ENCODE assay signal across 21 cellular contexts in the genomic region with DNA sequence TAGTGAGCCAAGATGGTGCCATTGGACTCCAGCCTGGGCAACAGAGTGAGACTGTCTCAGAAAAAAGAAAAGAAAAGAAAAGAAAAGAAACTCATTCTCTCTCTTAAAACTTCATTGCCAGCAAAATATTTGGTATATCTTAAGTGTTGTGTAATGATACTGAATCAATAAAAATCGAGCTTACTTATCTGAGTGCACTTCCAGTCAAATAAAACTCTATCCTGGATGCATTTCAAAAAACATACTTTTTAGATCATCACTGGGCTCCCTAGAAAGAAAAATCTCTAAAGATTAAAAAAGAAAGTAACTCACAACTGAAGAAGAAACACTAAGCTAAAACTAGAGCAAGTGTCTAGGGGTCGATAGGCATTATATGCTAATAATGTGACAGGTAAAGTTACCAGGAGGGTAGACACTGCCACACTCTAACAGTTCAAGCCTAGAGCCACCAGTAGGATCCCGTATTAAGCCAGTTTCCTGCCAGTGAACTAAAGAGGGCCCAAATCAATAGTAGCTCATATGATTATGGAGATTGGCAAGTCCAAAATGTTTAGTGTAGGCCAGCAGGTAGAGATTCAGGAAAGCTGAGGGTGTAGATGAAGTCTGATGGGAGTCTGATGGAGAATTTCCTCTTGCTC.
DNase-seq lines count a peak whose midpoint lies in the region; ATAC-seq, FAIRE-seq and TF ChIP-seq lines count a peak whose summit lies in the region.
"Had no signal": no experiment of that assay in that cellular context is flagged by ENCODE, and none has a peak within 500 bp of the region (broad histone marks: within the 10 kb centered on the region; RNA-seq: fewer than 3 reads in every experiment).

No MANE protein-coding gene starts in this region.

- 32% methylated on average over 3 of the region's 3 CpGs for WGBS in liver
- 4% methylated on average over 3 of the region's 3 CpGs for WGBS in HepG2 (ENCODE audit: low lambda C conversion rate)

- H3K4me3 ChIP-seq in liver (ENCODE audit: low read depth in 1 of 3, low read length in 3 of 3): no peak overlapping the region
- no peak overlapping the region for H3K4me3 ChIP-seq in HepG2 (replicated peaks in 1 of 3; ENCODE audit: insufficient read depth in 1 of 3, low read depth in 2 of 3, low read length in 3 of 3)
- H3K4me3 ChIP-seq: A549; BLaER1 treated with 17β-estradiol and CSF1 and Interleukin-3, amounts not matched to agents 10 nM and 100 nM; GM12878 had no signal

- H3K4me2 ChIP-seq in HepG2 (ENCODE audit: low read depth, low read length): no peak overlapping the region
- H3K4me2 ChIP-seq: A549; BLaER1 treated with 17β-estradiol and CSF1 and Interleukin-3, amounts not matched to agents 10 nM and 100 nM had no signal

- H3K27me3 ChIP-seq in liver (ENCODE audit: control insufficient read depth in 4 of 4, insufficient read depth in 4 of 4, low read length in 3 of 4): no peaks in the 10 kb centered on the region
- no peaks in the 10 kb centered on the region; a peak in 1 of 5 replicates for H3K27me3 ChIP-seq in HepG2 (ENCODE audit: control insufficient read depth in 1 of 2, insufficient read depth in 2 of 2, low read length in 2 of 2)
- H3K27me3 ChIP-seq: BLaER1 treated with 17β-estradiol and CSF1 and Interleukin-3, amounts not matched to agents 10 nM and 100 nM had no signal

- no peaks in the 10 kb centered on the region for H4K20me1 ChIP-seq in HepG2 (ENCODE audit: insufficient read depth, low read length)
- H4K20me1 ChIP-seq: BLaER1 treated with 17β-estradiol and CSF1 and Interleukin-3, amounts not matched to agents 10 nM and 100 nM had no signal

- TF ChIP-seq RAD21 in liver (IDR thresholded peaks at IDR 0.05): no peak
- no peak for TF ChIP-seq RAD21 in HepG2 (CRISPR knock-in tag; IDR thresholded peaks at IDR 0.05)

- ATAC-seq in HepG2: no peak
- peak; percentile 63 for ATAC-seq in left lobe of liver
- ATAC-seq: A549; CD8-positive, alpha-beta T cell; GM12878 had no signal

- H3K27ac ChIP-seq in liver (ENCODE audit: low read depth in 1 of 2, low read length in 2 of 2): no peak overlapping the region
- no peak overlapping the region for H3K27ac ChIP-seq in HepG2 (ENCODE audit: extremely low read length, insufficient read depth, low read length)
- H3K27ac ChIP-seq: 22Rv1; A549; BLaER1 treated with 17β-estradiol and CSF1 and Interleukin-3, amounts not matched to agents 10 nM and 100 nM; C4-2B had no signal

- H3K9ac ChIP-seq in liver (ENCODE audit: low read depth in 1 of 2, low read length in 2 of 2) (no peak overlapping the region), HepG2 (ENCODE audit: insufficient read depth, low read depth, low read length) (no peak overlapping the region)
- H3K9ac ChIP-seq: BLaER1 treated with 17β-estradiol and CSF1 and Interleukin-3, amounts not matched to agents 10 nM and 100 nM had no signal

- BruUV-seq in HepG2 (replicated peaks; lab: Mats Ljungman, UMichigan): no TSS peak

- in situ Hi-C loops in HepG2 (cut with HindIII; ENCODE audit: extremely low pct_ligation_motif_present, low pct_unique_long_range_greater_than_20kb): no loop called here

- no peaks in the 10 kb centered on the region for H3K36me3 ChIP-seq in liver (ENCODE audit: control insufficient read depth in 4 of 4, insufficient read depth in 3 of 4, low read depth in 1 of 4, low read length in 3 of 4)
- no peaks in the 10 kb centered on the region for H3K36me3 ChIP-seq in HepG2 (replicated peaks in 1 of 2; ENCODE audit: control insufficient read depth in 1 of 2, insufficient read depth in 2 of 2, low read length in 2 of 2)
- H3K36me3 ChIP-seq: BLaER1 treated with 17β-estradiol and CSF1 and Interleukin-3, amounts not matched to agents 10 nM and 100 nM had no signal

- no peak for TF ChIP-seq POLR2A in HepG2 (IDR thresholded peaks at IDR 0.05; ENCODE audit: insufficient read depth in 1 of 2, low read depth in 2 of 2, low read length in 2 of 2)

- TF ChIP-seq CTCF in liver (IDR thresholded peaks at IDR 0.05; ENCODE audit: low read depth, low read length, missing input control) (no peak), HepG2 (CRISPR knock-in tag; IDR thresholded peaks at IDR 0.05) (no peak), GM10266 (IDR thresholded peaks at IDR 0.05; ENCODE audit: control insufficient read depth, insufficient read depth, low read depth, missing control alignments) (no peak)

- FAIRE-seq in HepG2 (lab: Jason Lieb, UNC): no peak
- FAIRE-seq: A549, D721Med, G401.6, GM12878, GM12892, GM18507 had no signal

- H2AFZ ChIP-seq in HepG2 (ENCODE audit: low read length): no peak overlapping the region

- H3K79me2 ChIP-seq in HepG2 (ENCODE audit: insufficient read depth, low read length): no peaks in the 10 kb centered on the region

- TF ChIP-seq EP300 in HepG2 (IDR thresholded peaks at IDR 0.05; ENCODE audit: low read depth in 2 of 2, low read length in 2 of 2) (no peak), HepG2 (CRISPR knock-in tag; IDR thresholded peaks at IDR 0.05; ENCODE audit: borderline replicate concordance) (no peak)

- peaks cover 0 to 16% (median 5%) of the 10 kb centered on the region in 4 donors for H3K4me1 ChIP-seq in liver (ENCODE audit: control insufficient read depth in 4 of 4, insufficient read depth in 4 of 4, low read length in 3 of 4)
- no peaks in the 10 kb centered on the region for H3K4me1 ChIP-seq in HepG2 (ENCODE audit: insufficient read depth, low read length)
- H3K4me1 ChIP-seq: A549, Caco-2 had no signal

- no peak for DNase-seq in HepG2 (ENCODE audit: low spot score)
- no peak for DNase-seq in left lobe of liver (ENCODE audit: low spot score)
- DNase-seq in SIG-M5 treated with dmso at 0.1 percent for 504 hours (lab: John Stamatoyannopoulos, UW; ENCODE audit: unreplicated experiment): no peak
- no peak for DNase-seq in GM10266 (ENCODE audit: extremely low spot score)
- DNase-seq: AML-193; Caco-2; Calu3; CD4-positive, alpha-beta T cell; CD8-positive, alpha-beta T cell; DMS79 treated with DMSO at 0.1 percent for 48 hours; GF-D8 had no signal

- intact Hi-C loops in HepG2 (cut with micrococcal nuclease; ENCODE audit: unreplicated experiment): no loop called here

- CTCF ChIA-PET in HepG2 (lab: Yijun Ruan, JAX; ENCODE audit: low intra/inter-chr PET ratio, low total read pairs): no interaction called here

- no peaks in the 10 kb centered on the region for H3K9me3 ChIP-seq in liver (ENCODE audit: control insufficient read depth in 4 of 4, low read length in 3 of 4)
- no peaks in the 10 kb centered on the region for H3K9me3 ChIP-seq in HepG2 (ENCODE audit: low read length)
- H3K9me3 ChIP-seq: A549; BLaER1 treated with 17β-estradiol and CSF1 and Interleukin-3, amounts not matched to agents 10 nM and 100 nM; Caco-2 had no signal

- POLR2A ChIA-PET in HepG2 (lab: Yijun Ruan, JAX): no interaction called here

TF ChIP-seq in liver, 16 proteins besides CTCF, POLR2A, EP300 and RAD21:
- TF ChIP-seq HNF4G (IDR thresholded peaks at IDR 0.05) (no peak), SP1 (IDR thresholded peaks at IDR 0.05) (peak; percentile 14)

TF ChIP-seq in HepG2, 621 proteins besides CTCF, POLR2A, EP300 and RAD21:
- TF ChIP-seq NFIC (IDR thresholded peaks at IDR 0.05; ENCODE audit: low read length) (no peak), FOSL1 (CRISPR knock-in tag; IDR thresholded peaks at IDR 0.05; ENCODE audit: borderline replicate concordance) (no peak), HMG20A (CRISPR knock-in tag; IDR thresholded peaks at IDR 0.05; ENCODE audit: borderline replicate concordance) (no peak), MED1 (CRISPR knock-in tag; IDR thresholded peaks at IDR 0.05) (no peak), GPN1 (CRISPR knock-in tag; IDR thresholded peaks at IDR 0.05; ENCODE audit: borderline replicate concordance) (no peak), KLF16 (CRISPR knock-in tag; IDR thresholded peaks at IDR 0.05) (no peak), ZNF331 (CRISPR knock-in tag; IDR thresholded peaks at IDR 0.05) (no peak)
- TF ChIP-seq, protein P1, sequence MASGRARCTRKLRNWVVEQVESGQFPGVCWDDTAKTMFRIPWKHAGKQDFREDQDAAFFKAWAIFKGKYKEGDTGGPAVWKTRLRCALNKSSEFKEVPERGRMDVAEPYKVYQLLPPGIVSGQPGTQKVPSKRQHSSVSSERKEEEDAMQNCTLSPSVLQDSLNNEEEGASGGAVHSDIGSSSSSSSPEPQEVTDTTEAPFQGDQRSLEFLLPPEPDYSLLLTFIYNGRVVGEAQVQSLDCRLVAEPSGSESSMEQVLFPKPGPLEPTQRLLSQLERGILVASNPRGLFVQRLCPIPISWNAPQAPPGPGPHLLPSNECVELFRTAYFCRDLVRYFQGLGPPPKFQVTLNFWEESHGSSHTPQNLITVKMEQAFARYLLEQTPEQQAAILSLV (CRISPR knock-in tag; IDR thresholded peaks at IDR 0.05; ENCODE audit: borderline replicate concordance): no peak
- TF ChIP-seq, protein P2, sequence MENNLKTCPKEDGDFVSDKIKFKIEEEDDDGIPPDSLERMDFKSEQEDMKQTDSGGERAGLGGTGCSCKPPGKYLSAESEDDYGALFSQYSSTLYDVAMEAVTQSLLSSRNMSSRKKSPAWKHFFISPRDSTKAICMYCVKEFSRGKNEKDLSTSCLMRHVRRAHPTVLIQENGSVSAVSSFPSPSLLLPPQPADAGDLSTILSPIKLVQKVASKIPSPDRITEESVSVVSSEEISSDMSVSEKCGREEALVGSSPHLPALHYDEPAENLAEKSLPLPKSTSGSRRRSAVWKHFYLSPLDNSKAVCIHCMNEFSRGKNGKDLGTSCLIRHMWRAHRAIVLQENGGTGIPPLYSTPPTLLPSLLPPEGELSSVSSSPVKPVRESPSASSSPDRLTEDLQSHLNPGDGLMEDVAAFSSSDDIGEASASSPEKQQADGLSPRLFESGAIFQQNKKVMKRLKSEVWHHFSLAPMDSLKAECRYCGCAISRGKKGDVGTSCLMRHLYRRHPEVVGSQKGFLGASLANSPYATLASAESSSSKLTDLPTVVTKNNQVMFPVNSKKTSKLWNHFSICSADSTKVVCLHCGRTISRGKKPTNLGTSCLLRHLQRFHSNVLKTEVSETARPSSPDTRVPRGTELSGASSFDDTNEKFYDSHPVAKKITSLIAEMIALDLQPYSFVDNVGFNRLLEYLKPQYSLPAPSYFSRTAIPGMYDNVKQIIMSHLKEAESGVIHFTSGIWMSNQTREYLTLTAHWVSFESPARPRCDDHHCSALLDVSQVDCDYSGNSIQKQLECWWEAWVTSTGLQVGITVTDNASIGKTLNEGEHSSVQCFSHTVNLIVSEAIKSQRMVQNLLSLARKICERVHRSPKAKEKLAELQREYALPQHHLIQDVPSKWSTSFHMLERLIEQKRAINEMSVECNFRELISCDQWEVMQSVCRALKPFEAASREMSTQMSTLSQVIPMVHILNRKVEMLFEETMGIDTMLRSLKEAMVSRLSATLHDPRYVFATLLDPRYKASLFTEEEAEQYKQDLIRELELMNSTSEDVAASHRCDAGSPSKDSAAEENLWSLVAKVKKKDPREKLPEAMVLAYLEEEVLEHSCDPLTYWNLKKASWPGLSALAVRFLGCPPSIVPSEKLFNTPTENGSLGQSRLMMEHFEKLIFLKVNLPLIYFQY (CRISPR knock-in tag; IDR thresholded peaks at IDR 0.05; ENCODE audit: borderline replicate concordance): no peak
